Comparison of ENCODE assay signal across 24 cellular contexts in the genomic region with DNA sequence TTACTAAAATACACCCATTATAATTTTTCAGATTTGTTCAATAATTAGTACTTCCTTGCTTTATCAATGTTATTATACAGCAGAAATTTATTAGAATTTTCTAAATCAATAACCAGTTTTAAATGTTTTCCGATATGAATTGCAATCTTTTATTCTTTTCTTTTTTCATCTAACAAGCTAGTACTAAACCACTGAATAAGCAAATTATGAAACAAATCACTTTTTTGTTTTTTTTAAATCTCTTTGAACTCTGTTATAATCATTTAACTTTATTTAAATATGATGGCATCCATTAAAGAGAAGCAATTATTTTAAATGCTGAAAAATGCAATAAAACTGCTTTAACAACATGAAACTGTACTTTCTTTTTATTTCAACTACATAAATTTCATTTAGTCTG.
"Had no signal": no experiment of that assay in that cellular context is flagged by ENCODE, and none has a peak within 500 bp of the region (broad histone marks: within the 10 kb centered on the region; RNA-seq: fewer than 3 reads in every experiment).

No MANE protein-coding gene starts in this region.

- ATAC-seq: natural killer cell; psoas muscle; right lobe of liver; stimulated activated naive B cell treated with anti-CD40 and anti-IgM and Interleukin-4, amounts not matched to agents 10 μg/mL and 1 μg/mL and 100 μg/mL, for 72 hours; stimulated activated naive CD8-positive, alpha-beta T cell treated with anti-CD3 and anti-CD28 coated beads, Interleukin-15, Interleukin-2, amounts not matched to agents 100 U/mL and 50 U/mL, for 24 hours had no signal

- H3K4me1 ChIP-seq: parathyroid adenoma, psoas muscle, right lobe of liver, stomach, testis, thyroid gland, transverse colon, vagina had no signal

- H3K4me2 ChIP-seq: hepatocyte, neural progenitor cell, smooth muscle cell had no signal

- H3K4me3 ChIP-seq: hepatocyte, left ventricle myocardium inferior, lung, neural progenitor cell, psoas muscle, right lobe of liver, smooth muscle cell, stomach, testis, thyroid gland, transverse colon, upper lobe of left lung, vagina had no signal

- H3K36me3 ChIP-seq: neural progenitor cell, right lobe of liver, thyroid gland, vagina had no signal

- H3K9me3 ChIP-seq: left ventricle myocardium inferior, neutrophil, psoas muscle, right lobe of liver, stomach, testis, thyroid gland, transverse colon, upper lobe of left lung, vagina had no signal

- H3K79me2 ChIP-seq: hepatocyte, parathyroid adenoma had no signal

- H3K27ac ChIP-seq: hepatocyte, left ventricle myocardium inferior, neural progenitor cell, neutrophil, parathyroid adenoma, psoas muscle, right lobe of liver, stomach, testis, thyroid gland, transverse colon, upper lobe of left lung, vagina had no signal

- H2AFZ ChIP-seq: hepatocyte, neural progenitor cell, parathyroid adenoma had no signal

- DNase-seq: left ventricle myocardium inferior; mesendoderm; naive B cell; natural killer cell; nephron progenitor cell; occipital lobe; psoas muscle; right lobe of liver; stimulated activated CD4-positive, alpha-beta T cell treated with anti-CD3 and anti-CD28 coated beads, Interleukin-1b, Interleukin-23, amount 100 ng/mL, for 48 hours; stimulated activated CD4-positive, alpha-beta T cell treated with anti-CD3 and anti-CD28 coated beads, Interleukin-4, amount 100 ng/mL, for 1 hour; stimulated activated naive B cell treated with anti-CD40 and anti-IgM and Interleukin-4, amounts not matched to agents 10 μg/mL and 1 μg/mL and 100 μg/mL, for 72 hours; stimulated activated naive CD8-positive, alpha-beta T cell treated with anti-CD3 and anti-CD28 coated beads, Interleukin-15, Interleukin-2, amounts not matched to agents 100 U/mL and 50 U/mL, for 24 hours; stomach; testis; thyroid gland; transverse colon; upper lobe of left lung had no signal

- H3K27me3 ChIP-seq: hepatocyte, neural progenitor cell, neutrophil, right lobe of liver, stomach, testis, thyroid gland, transverse colon, upper lobe of left lung, vagina had no signal
